ENCODE assay signal across 8 cellular contexts in the genomic region with DNA sequence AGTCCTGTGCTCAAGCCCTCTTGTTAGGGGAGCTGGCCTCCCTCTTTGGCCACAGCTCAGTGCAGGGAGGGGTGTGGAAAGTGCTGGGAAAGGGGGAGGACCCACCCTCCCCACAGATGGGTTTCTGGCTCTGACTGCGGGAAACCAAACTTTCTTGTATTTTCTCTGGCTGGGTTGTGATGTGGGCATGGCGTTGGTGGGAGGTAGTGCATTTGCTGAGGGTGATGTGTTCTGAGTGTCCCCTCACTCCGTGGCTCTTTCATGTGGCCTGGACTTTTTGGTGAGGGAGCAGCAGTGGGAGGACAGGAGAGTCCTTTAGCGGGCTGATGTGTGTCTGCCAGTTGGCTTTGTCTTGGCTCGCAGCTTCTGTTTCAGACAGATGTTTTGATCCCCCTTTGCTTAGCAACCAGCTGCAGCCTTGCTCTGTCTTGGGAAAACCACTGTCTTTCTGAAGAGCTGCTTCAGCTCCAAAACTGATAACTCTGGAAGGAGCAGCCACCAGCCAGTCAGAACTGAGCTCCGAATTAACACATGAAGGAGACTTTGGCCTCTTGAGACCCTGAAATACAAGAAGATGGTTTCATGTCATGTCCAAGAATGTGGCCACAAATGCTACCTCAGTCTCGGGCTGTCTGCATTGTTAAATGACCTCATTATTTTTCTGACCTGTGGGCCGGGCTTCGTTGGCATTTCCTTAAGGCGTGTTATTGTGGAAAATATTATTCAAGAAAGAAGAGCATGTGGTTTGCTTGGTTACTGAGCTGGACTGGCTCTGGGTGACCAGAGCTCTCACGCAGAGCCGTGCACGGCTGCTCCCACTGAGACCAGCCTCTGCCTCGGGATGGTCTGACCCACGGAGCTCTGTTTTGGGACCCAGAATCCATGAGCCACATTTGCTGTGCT. TPM values are rescaled to one million over a fixed set of nuclear protein-coding genes. Genes with fewer than 3 reads are reported as not detected.
A peak's percentile ranks its signal among the peaks of the same experiment; 100 is the strongest.
DNase-seq lines count a peak whose midpoint lies in the region; TF ChIP-seq lines count a peak whose summit lies in the region.

No MANE protein-coding gene starts in this region.

- H3K36me3 ChIP-seq in mesodermal cell (ENCODE audit: control insufficient read depth, insufficient read depth, low read length) (peaks cover 12% of the 10 kb centered on the region), tibial artery (no peaks in the 10 kb centered on the region), BE2C (no peaks in the 10 kb centered on the region)

- peak overlapping the region; percentile 89 to 93 for H3K27ac ChIP-seq in coronary artery
- H3K27ac ChIP-seq in mesodermal cell (ENCODE audit: low read depth, low read length, severe bottlenecking): peak overlapping the region; percentile 86
- peak overlapping the region; percentile 76 to 91 for H3K27ac ChIP-seq in tibial artery

- intact Hi-C loops in tibial artery (cut with DNase I; ENCODE audit: low total_unique reads): no loop called here

- DNase-seq in Ammon's horn (ENCODE audit: low spot score) (peak; percentile 65), MV-4-11 (lab: John Stamatoyannopoulos, UW) (peak; percentile 35), coronary artery (ENCODE audit: low spot score) (peak; percentile 88), tibial artery (peak; percentile 74 to 83), BE2C (no peak), NCI-H1694 treated with DMSO at 0.1 percent for 48 hours (lab: John Stamatoyannopoulos, UW) (no peak), NCI-H187 treated with DMSO at 0.1 percent for 48 hours (lab: John Stamatoyannopoulos, UW) (no peak)

- TF ChIP-seq CTCF in coronary artery (IDR thresholded peaks at IDR 0.05) (no peak), tibial artery (IDR thresholded peaks at IDR 0.05) (no peak), BE2C (IDR thresholded peaks at IDR 0.05; ENCODE audit: low read depth, low read length) (no peak)

- H3K4me3 ChIP-seq in coronary artery (peak overlapping the region; percentile 0), mesodermal cell (ENCODE audit: extremely low read depth, insufficient read depth, low read length, poor library complexity, severe bottlenecking) (no peak overlapping the region), tibial artery (peak overlapping the region in 1 of 2 donors; percentile 14), BE2C (ENCODE audit: low read depth, low read length) (no peak overlapping the region)

- 88 to 91% methylated on average over 12 to 13 of the region's 15 CpGs for WGBS in mesodermal cell (ENCODE audit: insufficient coverage in 2 of 2), 2 experiments

- H3K9me3 ChIP-seq in mesodermal cell (ENCODE audit: control insufficient read depth, low read length) (no peaks in the 10 kb centered on the region), tibial artery (no peaks in the 10 kb centered on the region), BE2C (no peaks in the 10 kb centered on the region)

- no peaks in the 10 kb centered on the region for H3K27me3 ChIP-seq in tibial artery
- H3K27me3 ChIP-seq in BE2C: no peaks in the 10 kb centered on the region

- H3K4me1 ChIP-seq in mesodermal cell (ENCODE audit: control insufficient read depth, insufficient read depth, low read length, poor library complexity, severe bottlenecking) (peaks cover 27% of the 10 kb centered on the region), tibial artery (peaks cover 0 to 61% (median 41%) of the 10 kb centered on the region in 4 donors), BE2C (peaks cover 12% of the 10 kb centered on the region; the same call in 1 of the 2 replicates)

RNA-seq across cellular contexts. Expression of gene SYNJ2, which starts 21.5 kb away (rescaled TPM):
- polyA plus RNA-seq in mesodermal cell (2013, experiment 1 of 2): 12.6 TPM
- 9.9 TPM for polyA plus RNA-seq in mesodermal cell (2013, experiment 2 of 2)
- 9.9 TPM for polyA plus RNA-seq in BE2C (2012; ENCODE audit: insufficient read depth, insufficient read length, low read depth)

Comparison
In these comparisons a context has a peak if more than half of its experiments do, and no peak if none do; other contexts are left out.
1. DNase-seq: peak in Ammon's horn (single experiment), MV-4-11 (single experiment), coronary artery (single experiment) and tibial artery (2 of 2); none in BE2C (single experiment), NCI-H1694 treated with DMSO at 0.1 percent for 48 hours (single experiment) and NCI-H187 treated with DMSO at 0.1 percent for 48 hours (single experiment).
2. Peak in every context shown above with its lines, with median percentiles within 50 percentile points of each other: H3K27ac ChIP-seq.